ENCODE assay signal across 1 cellular context in the genomic region with DNA sequence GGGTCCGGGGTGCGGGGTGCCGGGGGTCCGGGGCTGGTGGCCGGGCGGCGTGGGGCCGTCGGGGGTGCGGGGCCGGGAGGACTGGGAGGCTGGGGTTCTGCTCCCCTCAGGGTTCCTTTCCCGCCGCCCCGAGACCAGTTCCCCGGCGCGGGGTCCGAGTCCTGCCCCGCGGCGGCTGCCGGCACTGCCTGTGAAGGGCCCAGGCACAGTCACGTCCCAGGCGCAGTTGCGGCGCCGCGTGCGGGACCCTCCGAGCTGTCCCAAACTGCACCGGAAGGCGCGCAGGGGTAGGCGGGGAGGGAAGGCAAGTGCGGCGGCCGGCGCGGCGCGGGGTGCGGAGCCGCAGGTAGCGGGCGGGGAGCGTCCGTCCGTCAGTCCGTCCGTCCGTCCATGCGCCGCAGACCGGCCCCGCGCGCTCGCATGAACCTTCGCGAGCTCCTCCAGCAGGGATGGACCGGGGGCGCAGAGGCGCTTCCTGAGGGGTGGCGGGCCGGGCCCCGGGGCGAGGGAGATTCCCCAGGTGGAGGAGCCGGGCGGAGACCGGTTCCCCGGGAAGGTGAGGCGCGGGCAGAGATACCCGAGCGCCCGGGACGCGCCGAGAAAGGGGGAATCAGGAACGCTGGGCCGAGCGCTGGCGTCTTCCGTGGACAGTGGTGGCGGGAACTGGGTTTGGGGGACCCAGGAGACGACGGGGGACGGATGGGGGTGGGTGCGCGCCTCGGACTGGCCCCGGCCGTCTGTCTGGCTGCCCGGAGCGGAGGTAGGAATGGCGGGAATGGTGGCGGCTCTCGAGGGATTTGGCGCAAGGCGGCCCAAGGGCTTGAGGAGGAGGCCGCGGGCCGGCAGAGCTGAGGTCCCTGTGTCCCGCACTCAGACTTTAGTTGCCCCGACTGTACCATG.
TF ChIP-seq lines count a peak whose summit lies in the region.

No MANE protein-coding gene starts in this region.

TF ChIP-seq in HepG2, 621 proteins besides CTCF, POLR2A, EP300 and RAD21 (continued from another document and continues in another):
- TF ChIP-seq, protein P1, sequence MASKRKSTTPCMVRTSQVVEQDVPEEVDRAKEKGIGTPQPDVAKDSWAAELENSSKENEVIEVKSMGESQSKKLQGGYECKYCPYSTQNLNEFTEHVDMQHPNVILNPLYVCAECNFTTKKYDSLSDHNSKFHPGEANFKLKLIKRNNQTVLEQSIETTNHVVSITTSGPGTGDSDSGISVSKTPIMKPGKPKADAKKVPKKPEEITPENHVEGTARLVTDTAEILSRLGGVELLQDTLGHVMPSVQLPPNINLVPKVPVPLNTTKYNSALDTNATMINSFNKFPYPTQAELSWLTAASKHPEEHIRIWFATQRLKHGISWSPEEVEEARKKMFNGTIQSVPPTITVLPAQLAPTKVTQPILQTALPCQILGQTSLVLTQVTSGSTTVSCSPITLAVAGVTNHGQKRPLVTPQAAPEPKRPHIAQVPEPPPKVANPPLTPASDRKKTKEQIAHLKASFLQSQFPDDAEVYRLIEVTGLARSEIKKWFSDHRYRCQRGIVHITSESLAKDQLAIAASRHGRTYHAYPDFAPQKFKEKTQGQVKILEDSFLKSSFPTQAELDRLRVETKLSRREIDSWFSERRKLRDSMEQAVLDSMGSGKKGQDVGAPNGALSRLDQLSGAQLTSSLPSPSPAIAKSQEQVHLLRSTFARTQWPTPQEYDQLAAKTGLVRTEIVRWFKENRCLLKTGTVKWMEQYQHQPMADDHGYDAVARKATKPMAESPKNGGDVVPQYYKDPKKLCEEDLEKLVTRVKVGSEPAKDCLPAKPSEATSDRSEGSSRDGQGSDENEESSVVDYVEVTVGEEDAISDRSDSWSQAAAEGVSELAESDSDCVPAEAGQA (IDR thresholded peaks at IDR 0.05; ENCODE audit: low read depth), result no peak
- TF ChIP-seq, protein P1 (CRISPR knock-in tag; IDR thresholded peaks at IDR 0.05; ENCODE audit: borderline replicate concordance), result no peak
- no peak for TF ChIP-seq ZNF317 (CRISPR knock-in tag; IDR thresholded peaks at IDR 0.05)
- TF ChIP-seq, protein P2, sequence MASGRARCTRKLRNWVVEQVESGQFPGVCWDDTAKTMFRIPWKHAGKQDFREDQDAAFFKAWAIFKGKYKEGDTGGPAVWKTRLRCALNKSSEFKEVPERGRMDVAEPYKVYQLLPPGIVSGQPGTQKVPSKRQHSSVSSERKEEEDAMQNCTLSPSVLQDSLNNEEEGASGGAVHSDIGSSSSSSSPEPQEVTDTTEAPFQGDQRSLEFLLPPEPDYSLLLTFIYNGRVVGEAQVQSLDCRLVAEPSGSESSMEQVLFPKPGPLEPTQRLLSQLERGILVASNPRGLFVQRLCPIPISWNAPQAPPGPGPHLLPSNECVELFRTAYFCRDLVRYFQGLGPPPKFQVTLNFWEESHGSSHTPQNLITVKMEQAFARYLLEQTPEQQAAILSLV (CRISPR knock-in tag; IDR thresholded peaks at IDR 0.05; ENCODE audit: borderline replicate concordance), result peak; percentile 11; the same call in 1 of the 2 replicates
- no peak for TF ChIP-seq SP5 (CRISPR knock-in tag; IDR thresholded peaks at IDR 0.05; ENCODE audit: borderline replicate concordance, low read depth)
- TF ChIP-seq, protein P3, sequence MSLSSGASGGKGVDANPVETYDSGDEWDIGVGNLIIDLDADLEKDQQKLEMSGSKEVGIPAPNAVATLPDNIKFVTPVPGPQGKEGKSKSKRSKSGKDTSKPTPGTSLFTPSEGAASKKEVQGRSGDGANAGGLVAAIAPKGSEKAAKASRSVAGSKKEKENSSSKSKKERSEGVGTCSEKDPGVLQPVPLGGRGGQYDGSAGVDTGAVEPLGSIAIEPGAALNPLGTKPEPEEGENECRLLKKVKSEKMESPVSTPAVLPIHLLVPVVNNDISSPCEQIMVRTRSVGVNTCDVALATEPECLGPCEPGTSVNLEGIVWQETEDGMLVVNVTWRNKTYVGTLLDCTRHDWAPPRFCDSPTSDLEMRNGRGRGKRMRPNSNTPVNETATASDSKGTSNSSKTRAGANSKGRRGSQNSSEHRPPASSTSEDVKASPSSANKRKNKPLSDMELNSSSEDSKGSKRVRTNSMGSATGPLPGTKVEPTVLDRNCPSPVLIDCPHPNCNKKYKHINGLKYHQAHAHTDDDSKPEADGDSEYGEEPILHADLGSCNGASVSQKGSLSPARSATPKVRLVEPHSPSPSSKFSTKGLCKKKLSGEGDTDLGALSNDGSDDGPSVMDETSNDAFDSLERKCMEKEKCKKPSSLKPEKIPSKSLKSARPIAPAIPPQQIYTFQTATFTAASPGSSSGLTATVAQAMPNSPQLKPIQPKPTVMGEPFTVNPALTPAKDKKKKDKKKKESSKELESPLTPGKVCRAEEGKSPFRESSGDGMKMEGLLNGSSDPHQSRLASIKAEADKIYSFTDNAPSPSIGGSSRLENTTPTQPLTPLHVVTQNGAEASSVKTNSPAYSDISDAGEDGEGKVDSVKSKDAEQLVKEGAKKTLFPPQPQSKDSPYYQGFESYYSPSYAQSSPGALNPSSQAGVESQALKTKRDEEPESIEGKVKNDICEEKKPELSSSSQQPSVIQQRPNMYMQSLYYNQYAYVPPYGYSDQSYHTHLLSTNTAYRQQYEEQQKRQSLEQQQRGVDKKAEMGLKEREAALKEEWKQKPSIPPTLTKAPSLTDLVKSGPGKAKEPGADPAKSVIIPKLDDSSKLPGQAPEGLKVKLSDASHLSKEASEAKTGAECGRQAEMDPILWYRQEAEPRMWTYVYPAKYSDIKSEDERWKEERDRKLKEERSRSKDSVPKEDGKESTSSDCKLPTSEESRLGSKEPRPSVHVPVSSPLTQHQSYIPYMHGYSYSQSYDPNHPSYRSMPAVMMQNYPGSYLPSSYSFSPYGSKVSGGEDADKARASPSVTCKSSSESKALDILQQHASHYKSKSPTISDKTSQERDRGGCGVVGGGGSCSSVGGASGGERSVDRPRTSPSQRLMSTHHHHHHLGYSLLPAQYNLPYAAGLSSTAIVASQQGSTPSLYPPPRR (CRISPR knock-in tag; IDR thresholded peaks at IDR 0.05; ENCODE audit: borderline replicate concordance), result no peak
- no peak for TF ChIP-seq ZNF232 (CRISPR knock-in tag; IDR thresholded peaks at IDR 0.05; ENCODE audit: borderline replicate concordance)
- TF ChIP-seq, protein P4, sequence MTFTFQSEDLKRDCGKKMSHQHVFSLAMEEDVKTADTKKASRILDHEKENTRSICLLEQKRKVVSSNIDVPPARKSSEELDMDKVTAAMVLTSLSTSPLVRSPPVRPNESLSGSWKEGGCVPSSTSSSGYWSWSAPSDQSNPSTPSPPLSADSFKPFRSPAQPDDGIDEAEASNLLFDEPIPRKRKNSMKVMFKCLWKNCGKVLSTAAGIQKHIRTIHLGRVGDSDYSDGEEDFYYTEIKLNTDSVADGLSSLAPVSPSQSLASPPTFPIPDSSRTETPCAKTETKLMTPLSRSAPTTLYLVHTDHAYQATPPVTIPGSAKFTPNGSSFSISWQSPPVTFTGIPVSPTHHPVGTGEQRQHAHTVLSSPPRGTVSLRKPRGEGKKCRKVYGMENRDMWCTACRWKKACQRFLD (CRISPR knock-in tag; IDR thresholded peaks at IDR 0.05; ENCODE audit: borderline replicate concordance), result no peak
- no peak for TF ChIP-seq MIER2 (CRISPR knock-in tag; IDR thresholded peaks at IDR 0.05)
- TF ChIP-seq ZNF235 (CRISPR knock-in tag; IDR thresholded peaks at IDR 0.05; ENCODE audit: borderline replicate concordance), result 0 out of 2 replicates have a peak, but pooled peaks have one; percentile 17
- TF ChIP-seq ZNF446 (CRISPR knock-in tag; IDR thresholded peaks at IDR 0.05), result no peak
- TF ChIP-seq ZNF451 (CRISPR knock-in tag; IDR thresholded peaks at IDR 0.05), result peak; percentile 18; the same call in 1 of the 2 replicates
- TF ChIP-seq ZNF749 (CRISPR knock-in tag; IDR thresholded peaks at IDR 0.05; ENCODE audit: borderline replicate concordance), result no peak
- TF ChIP-seq MEF2D (CRISPR knock-in tag; IDR thresholded peaks at IDR 0.05), result no peak
- TF ChIP-seq SIX1 (CRISPR knock-in tag; IDR thresholded peaks at IDR 0.05; ENCODE audit: borderline replicate concordance), result no peak
- TF ChIP-seq ZNF441 (CRISPR knock-in tag; IDR thresholded peaks at IDR 0.05; ENCODE audit: borderline replicate concordance), result no peak
- no peak for TF ChIP-seq TCF7 (IDR thresholded peaks at IDR 0.05; ENCODE audit: low read depth)
- TF ChIP-seq KDM4B (CRISPR knock-in tag; IDR thresholded peaks at IDR 0.05), result no peak
- TF ChIP-seq ZMYM3 (CRISPR knock-in tag; IDR thresholded peaks at IDR 0.05), result no peak
- no peak for TF ChIP-seq ZFAT (CRISPR knock-in tag; conservative IDR thresholded peaks at IDR 0.05)
- TF ChIP-seq, protein P5, sequence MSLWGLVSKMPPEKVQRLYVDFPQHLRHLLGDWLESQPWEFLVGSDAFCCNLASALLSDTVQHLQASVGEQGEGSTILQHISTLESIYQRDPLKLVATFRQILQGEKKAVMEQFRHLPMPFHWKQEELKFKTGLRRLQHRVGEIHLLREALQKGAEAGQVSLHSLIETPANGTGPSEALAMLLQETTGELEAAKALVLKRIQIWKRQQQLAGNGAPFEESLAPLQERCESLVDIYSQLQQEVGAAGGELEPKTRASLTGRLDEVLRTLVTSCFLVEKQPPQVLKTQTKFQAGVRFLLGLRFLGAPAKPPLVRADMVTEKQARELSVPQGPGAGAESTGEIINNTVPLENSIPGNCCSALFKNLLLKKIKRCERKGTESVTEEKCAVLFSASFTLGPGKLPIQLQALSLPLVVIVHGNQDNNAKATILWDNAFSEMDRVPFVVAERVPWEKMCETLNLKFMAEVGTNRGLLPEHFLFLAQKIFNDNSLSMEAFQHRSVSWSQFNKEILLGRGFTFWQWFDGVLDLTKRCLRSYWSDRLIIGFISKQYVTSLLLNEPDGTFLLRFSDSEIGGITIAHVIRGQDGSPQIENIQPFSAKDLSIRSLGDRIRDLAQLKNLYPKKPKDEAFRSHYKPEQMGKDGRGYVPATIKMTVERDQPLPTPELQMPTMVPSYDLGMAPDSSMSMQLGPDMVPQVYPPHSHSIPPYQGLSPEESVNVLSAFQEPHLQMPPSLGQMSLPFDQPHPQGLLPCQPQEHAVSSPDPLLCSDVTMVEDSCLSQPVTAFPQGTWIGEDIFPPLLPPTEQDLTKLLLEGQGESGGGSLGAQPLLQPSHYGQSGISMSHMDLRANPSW (CRISPR knock-in tag; IDR thresholded peaks at IDR 0.05; ENCODE audit: borderline replicate concordance), result no peak
- peak; percentile 33 for TF ChIP-seq IKZF4 (CRISPR knock-in tag; IDR thresholded peaks at IDR 0.05; ENCODE audit: borderline replicate concordance, low read depth, not compliant biosample characterization)
- TF ChIP-seq, protein P6, sequence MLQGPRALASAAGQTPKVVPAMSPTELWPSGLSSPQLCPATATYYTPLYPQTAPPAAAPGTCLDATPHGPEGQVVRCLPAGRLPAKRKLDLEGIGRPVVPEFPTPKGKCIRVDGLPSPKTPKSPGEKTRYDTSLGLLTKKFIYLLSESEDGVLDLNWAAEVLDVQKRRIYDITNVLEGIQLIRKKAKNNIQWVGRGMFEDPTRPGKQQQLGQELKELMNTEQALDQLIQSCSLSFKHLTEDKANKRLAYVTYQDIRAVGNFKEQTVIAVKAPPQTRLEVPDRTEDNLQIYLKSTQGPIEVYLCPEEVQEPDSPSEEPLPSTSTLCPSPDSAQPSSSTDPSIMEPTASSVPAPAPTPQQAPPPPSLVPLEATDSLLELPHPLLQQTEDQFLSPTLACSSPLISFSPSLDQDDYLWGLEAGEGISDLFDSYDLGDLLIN (CRISPR knock-in tag; IDR thresholded peaks at IDR 0.05; ENCODE audit: borderline replicate concordance), result no peak
- no peak for TF ChIP-seq ZNF614 (CRISPR knock-in tag; IDR thresholded peaks at IDR 0.05; ENCODE audit: borderline replicate concordance)
- TF ChIP-seq ZBTB3 (CRISPR knock-in tag; IDR thresholded peaks at IDR 0.05; ENCODE audit: borderline replicate concordance, low read depth), result no peak
- TF ChIP-seq ZNF564 (CRISPR knock-in tag; IDR thresholded peaks at IDR 0.05), result no peak
- TF ChIP-seq, protein P7, sequence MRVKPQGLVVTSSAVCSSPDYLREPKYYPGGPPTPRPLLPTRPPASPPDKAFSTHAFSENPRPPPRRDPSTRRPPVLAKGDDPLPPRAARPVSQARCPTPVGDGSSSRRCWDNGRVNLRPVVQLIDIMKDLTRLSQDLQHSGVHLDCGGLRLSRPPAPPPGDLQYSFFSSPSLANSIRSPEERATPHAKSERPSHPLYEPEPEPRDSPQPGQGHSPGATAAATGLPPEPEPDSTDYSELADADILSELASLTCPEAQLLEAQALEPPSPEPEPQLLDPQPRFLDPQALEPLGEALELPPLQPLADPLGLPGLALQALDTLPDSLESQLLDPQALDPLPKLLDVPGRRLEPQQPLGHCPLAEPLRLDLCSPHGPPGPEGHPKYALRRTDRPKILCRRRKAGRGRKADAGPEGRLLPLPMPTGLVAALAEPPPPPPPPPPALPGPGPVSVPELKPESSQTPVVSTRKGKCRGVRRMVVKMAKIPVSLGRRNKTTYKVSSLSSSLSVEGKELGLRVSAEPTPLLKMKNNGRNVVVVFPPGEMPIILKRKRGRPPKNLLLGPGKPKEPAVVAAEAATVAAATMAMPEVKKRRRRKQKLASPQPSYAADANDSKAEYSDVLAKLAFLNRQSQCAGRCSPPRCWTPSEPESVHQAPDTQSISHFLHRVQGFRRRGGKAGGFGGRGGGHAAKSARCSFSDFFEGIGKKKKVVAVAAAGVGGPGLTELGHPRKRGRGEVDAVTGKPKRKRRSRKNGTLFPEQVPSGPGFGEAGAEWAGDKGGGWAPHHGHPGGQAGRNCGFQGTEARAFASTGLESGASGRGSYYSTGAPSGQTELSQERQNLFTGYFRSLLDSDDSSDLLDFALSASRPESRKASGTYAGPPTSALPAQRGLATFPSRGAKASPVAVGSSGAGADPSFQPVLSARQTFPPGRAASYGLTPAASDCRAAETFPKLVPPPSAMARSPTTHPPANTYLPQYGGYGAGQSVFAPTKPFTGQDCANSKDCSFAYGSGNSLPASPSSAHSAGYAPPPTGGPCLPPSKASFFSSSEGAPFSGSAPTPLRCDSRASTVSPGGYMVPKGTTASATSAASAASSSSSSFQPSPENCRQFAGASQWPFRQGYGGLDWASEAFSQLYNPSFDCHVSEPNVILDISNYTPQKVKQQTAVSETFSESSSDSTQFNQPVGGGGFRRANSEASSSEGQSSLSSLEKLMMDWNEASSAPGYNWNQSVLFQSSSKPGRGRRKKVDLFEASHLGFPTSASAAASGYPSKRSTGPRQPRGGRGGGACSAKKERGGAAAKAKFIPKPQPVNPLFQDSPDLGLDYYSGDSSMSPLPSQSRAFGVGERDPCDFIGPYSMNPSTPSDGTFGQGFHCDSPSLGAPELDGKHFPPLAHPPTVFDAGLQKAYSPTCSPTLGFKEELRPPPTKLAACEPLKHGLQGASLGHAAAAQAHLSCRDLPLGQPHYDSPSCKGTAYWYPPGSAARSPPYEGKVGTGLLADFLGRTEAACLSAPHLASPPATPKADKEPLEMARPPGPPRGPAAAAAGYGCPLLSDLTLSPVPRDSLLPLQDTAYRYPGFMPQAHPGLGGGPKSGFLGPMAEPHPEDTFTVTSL (CRISPR knock-in tag; IDR thresholded peaks at IDR 0.05; ENCODE audit: borderline replicate concordance), result no peak
